Comparison of ENCODE assay signal across 9 cellular contexts in the genomic region with DNA sequence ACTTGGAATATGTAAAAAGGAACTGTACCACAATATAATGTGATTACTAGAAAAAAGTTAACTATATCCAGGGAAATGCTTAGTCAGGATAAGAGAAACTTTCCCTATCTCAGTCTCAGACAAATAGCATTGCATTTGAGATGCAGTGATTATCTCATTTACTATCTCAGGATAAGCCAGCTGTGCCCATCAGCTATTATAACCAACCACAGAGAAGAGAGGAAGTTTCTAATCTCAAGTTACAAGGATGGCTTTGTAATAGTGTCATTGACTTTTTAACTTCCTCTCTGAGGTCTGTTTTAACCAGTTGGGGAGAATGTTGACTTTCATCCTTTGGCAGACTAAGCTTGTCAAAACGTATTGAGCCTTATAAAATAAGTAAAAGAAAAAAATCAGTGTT. TPM values are rescaled to one million over a fixed set of nuclear protein-coding genes. Genes with fewer than 3 reads are reported as not detected.
A peak's percentile ranks its signal among the peaks of the same experiment; 100 is the strongest.
DNase-seq lines count a peak whose midpoint lies in the region; ATAC-seq and TF ChIP-seq lines count a peak whose summit lies in the region.
"Had no signal": no experiment of that assay in that cellular context is flagged by ENCODE, and none has a peak within 500 bp of the region (broad histone marks: within the 10 kb centered on the region; RNA-seq: fewer than 3 reads in every experiment).

No MANE protein-coding gene starts in this region.

- no peaks in the 10 kb centered on the region for H3K4me1 ChIP-seq in adipocyte (ENCODE audit: control insufficient read depth, insufficient read depth, low read length)
- no peaks in the 10 kb centered on the region for H3K4me1 ChIP-seq in suprapubic skin

- no peak for TF ChIP-seq EP300 in suprapubic skin (IDR thresholded peaks at IDR 0.05)

- H3K27ac ChIP-seq in suprapubic skin: no peak overlapping the region
- H3K27ac ChIP-seq: cardiac muscle cell had no signal

- ATAC-seq in GM21381 (IDR thresholded peaks at IDR 0.05; ENCODE audit: unreplicated experiment) (peak; percentile 70), HG03565 (IDR thresholded peaks at IDR 0.05; ENCODE audit: unreplicated experiment) (peak; percentile 78)

- TF ChIP-seq POLR2A in suprapubic skin (IDR thresholded peaks at IDR 0.05): no peak

- DNase-seq in Caki2 (ENCODE audit: low read depth) (peak; percentile 68), adipocyte (ENCODE audit: low read depth) (peak; percentile 38), suprapubic skin (ENCODE audit: low spot score in 2 of 2) (no peak), NCI-H2107 (lab: John Stamatoyannopoulos, UW) (no peak), GOT3 (lab: John Stamatoyannopoulos, UW) (no peak), NCI-H526 (lab: John Stamatoyannopoulos, UW) (no peak)

- no peak overlapping the region for H3K4me3 ChIP-seq in adipocyte (ENCODE audit: low read length)
- H3K4me3 ChIP-seq in suprapubic skin: no peak overlapping the region
- H3K4me3 ChIP-seq: cardiac muscle cell had no signal

- H3K27me3 ChIP-seq in adipocyte (replicated peaks; ENCODE audit: control insufficient read depth, insufficient read depth, low read length) (no peaks in the 10 kb centered on the region), suprapubic skin (no peaks in the 10 kb centered on the region)
- H3K27me3 ChIP-seq: cardiac muscle cell had no signal

- WGBS in suprapubic skin: 65% methylated on average over 1 of the region's 1 CpG

- no peak overlapping the region for H3K9ac ChIP-seq in adipocyte (ENCODE audit: low read length)

- no peaks in the 10 kb centered on the region for H3K9me3 ChIP-seq in adipocyte (ENCODE audit: control insufficient read depth, low read length)
- no peaks in the 10 kb centered on the region for H3K9me3 ChIP-seq in suprapubic skin

- H3K36me3 ChIP-seq in adipocyte (ENCODE audit: control insufficient read depth, insufficient read depth, low read length, severe bottlenecking) (peaks cover 39% of the 10 kb centered on the region), suprapubic skin (peaks cover 10% of the 10 kb centered on the region)
- H3K36me3 ChIP-seq: cardiac muscle cell had no signal

- in situ Hi-C loops in Caki2 (cut with HindIII; ENCODE audit: low pct_unique_long_range_greater_than_20kb, low sequenced_read_pairs): no loop called here

- no peak for TF ChIP-seq CTCF in suprapubic skin (IDR thresholded peaks at IDR 0.05)

RNA-seq across cellular contexts. Expression of a gene that starts 56.5 kb away (rescaled TPM):
- total RNA-seq in Caki2 (2014; rRNA removed; shearing (Covaris generic); ENCODE audit: low replicate concordance): 20.7 and 26.2 TPM in 2 replicates
- total RNA-seq in suprapubic skin: 10 to 100 TPM; 13.3 to 39.3 (median 15.3) TPM

Comparison
In these comparisons a context has a peak if more than half of its experiments do, and no peak if none do; other contexts are left out.
1. DNase-seq: peak in Caki2 (single experiment) and adipocyte (single experiment); none in suprapubic skin (0 of 2), NCI-H2107 (single experiment), GOT3 (single experiment) and NCI-H526 (0 of 2).